Comparison of ENCODE assay signal across 16 cellular contexts in the genomic region with DNA sequence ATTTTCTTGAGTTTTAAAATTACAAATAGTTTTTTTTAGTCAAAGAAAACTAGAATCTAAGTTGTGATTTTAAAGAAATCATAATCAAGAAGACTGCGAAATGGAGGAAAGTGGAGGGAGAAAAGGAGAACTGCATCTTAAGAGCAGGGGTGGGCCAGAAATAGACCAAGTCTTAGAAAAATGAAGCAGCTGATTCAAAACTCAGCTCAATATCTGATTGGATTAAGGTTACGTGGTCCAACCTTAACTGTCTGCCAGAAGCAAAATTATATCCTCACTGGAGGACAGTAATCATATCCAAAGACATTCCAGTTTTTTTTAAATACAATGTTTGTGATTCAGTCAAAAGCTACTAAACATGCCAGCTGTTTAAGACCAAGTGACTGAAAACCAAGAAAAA. TPM values are rescaled to one million over a fixed set of nuclear protein-coding genes. Genes with fewer than 3 reads are reported as not detected.
DNase-seq lines count a peak whose midpoint lies in the region; ATAC-seq, FAIRE-seq and TF ChIP-seq lines count a peak whose summit lies in the region.
"Had no signal": no experiment of that assay in that cellular context is flagged by ENCODE, and none has a peak within 500 bp of the region (broad histone marks: within the 10 kb centered on the region; RNA-seq: fewer than 3 reads in every experiment).

No MANE protein-coding gene starts in this region.

- no peaks in the 10 kb centered on the region for H3K9me3 ChIP-seq in mucosa of descending colon
- H3K9me3 ChIP-seq: MG63, SJSA1 had no signal

- H3K4me1 ChIP-seq in ACC112 (ENCODE audit: control insufficient read depth, insufficient read depth, low read length, unreplicated experiment) (peaks cover 43% of the 10 kb centered on the region), mucosa of descending colon (ENCODE audit: low read depth) (peaks cover 4% of the 10 kb centered on the region)

- peak overlapping the region; percentile 36 for H3K27ac Mint-ChIP-seq in activated naive CD8-positive, alpha-beta T cell treated with anti-CD3 and anti-CD28 coated beads for 36 hours
- H3K27ac Mint-ChIP-seq: activated naive CD4-positive, alpha-beta T cell treated with anti-CD3 and anti-CD28 coated beads, Interleukin-2, amount 10 ng/mL, durations not matched to agents 7 days and 5 days had no signal

- H3K4me3 Mint-ChIP-seq in activated naive CD8-positive, alpha-beta T cell treated with anti-CD3 and anti-CD28 coated beads for 36 hours, result no peak overlapping the region
- H3K4me3 Mint-ChIP-seq: activated naive CD4-positive, alpha-beta T cell treated with anti-CD3 and anti-CD28 coated beads, Interleukin-2, amount 10 ng/mL, durations not matched to agents 7 days and 5 days had no signal

- no peaks in the 10 kb centered on the region for H3K27me3 Mint-ChIP-seq in activated naive CD8-positive, alpha-beta T cell treated with anti-CD3 and anti-CD28 coated beads for 36 hours
- H3K27me3 Mint-ChIP-seq: activated naive CD4-positive, alpha-beta T cell treated with anti-CD3 and anti-CD28 coated beads, Interleukin-2, amount 10 ng/mL, durations not matched to agents 7 days and 5 days had no signal

- H3K36me3 ChIP-seq in ACC112 (ENCODE audit: insufficient read depth, low read length), result no peaks in the 10 kb centered on the region; the same call in none of the 2 replicates
- H3K36me3 ChIP-seq in mucosa of descending colon (ENCODE audit: low read depth), result no peaks in the 10 kb centered on the region

- no peak overlapping the region for H3K4me3 ChIP-seq in ACC112 (ENCODE audit: low read depth, low read length)
- H3K4me3 ChIP-seq in HL-60 (replicated peaks; ENCODE audit: insufficient read depth, low read length), result no peak overlapping the region
- H3K4me3 ChIP-seq in mucosa of descending colon, result no peak overlapping the region
- H3K4me3 ChIP-seq: MG63, SJSA1 had no signal

- no peaks in the 10 kb centered on the region for H3K9me3 Mint-ChIP-seq in activated naive CD8-positive, alpha-beta T cell treated with anti-CD3 and anti-CD28 coated beads for 36 hours
- H3K9me3 Mint-ChIP-seq: activated naive CD4-positive, alpha-beta T cell treated with anti-CD3 and anti-CD28 coated beads, Interleukin-2, amount 10 ng/mL, durations not matched to agents 7 days and 5 days had no signal

- no peak for ATAC-seq in GM18907 (IDR thresholded peaks at IDR 0.05; ENCODE audit: unreplicated experiment)
- no peak for ATAC-seq in mucosa of descending colon

- DNase-seq in HL-60 (ENCODE audit: low read depth in 1 of 2, low spot score in 1 of 2) (no peak), mucosa of descending colon (no peak), D721Med (ENCODE audit: insufficient read length, low spot score) (no peak)
- no peak for DNase-seq in activated naive CD8-positive, alpha-beta T cell treated with anti-CD3 and anti-CD28 coated beads for 36 hours
- no peak for DNase-seq in stimulated activated CD4-positive, alpha-beta T cell treated with anti-CD3 and anti-CD28 coated beads, Interleukin-2, amount 100 ng/mL, for 24 hours
- DNase-seq: activated CD4-positive, alpha-beta T cell treated with anti-CD3 and anti-CD28 coated beads, Interleukin-2, amount 50 U/mL, for 1 hour; activated naive CD4-positive, alpha-beta T cell treated with anti-CD3 and anti-CD28 coated beads, Interleukin-2, amount 10 ng/mL, durations not matched to agents 7 days and 5 days; GDM1; left cardiac atrium; MG63; NCI-H345; nucleus accumbens had no signal

- TF ChIP-seq CTCF in HL-60 (IDR thresholded peaks at IDR 0.05; ENCODE audit: insufficient read depth, low read length) (no peak), mucosa of descending colon (IDR thresholded peaks at IDR 0.05) (no peak), D721Med (IDR thresholded peaks at IDR 0.05; ENCODE audit: insufficient read depth, missing control alignments) (no peak)

- intact Hi-C loops in mucosa of descending colon (cut with DNase I, micrococcal nuclease), result no loop called here

- H3K27ac ChIP-seq in ACC112 (ENCODE audit: low read depth, low read length) (peak overlapping the region; percentile 86), HL-60 (replicated peaks) (peak overlapping the region; percentile 86)
- H3K27ac ChIP-seq: SJSA1 had no signal

- H2AFZ ChIP-seq in ACC112 (ENCODE audit: low read length, unreplicated experiment), result no peak overlapping the region

- H3K4me1 Mint-ChIP-seq in activated naive CD8-positive, alpha-beta T cell treated with anti-CD3 and anti-CD28 coated beads for 36 hours, result peaks cover 82% of the 10 kb centered on the region

- H3K79me2 ChIP-seq in ACC112 (ENCODE audit: control insufficient read depth, insufficient read depth, low read length, unreplicated experiment), result peaks cover 97% of the 10 kb centered on the region

- H3K27me3 ChIP-seq in ACC112 (ENCODE audit: insufficient read depth, low read length) (no peaks in the 10 kb centered on the region), HL-60 (ENCODE audit: insufficient read depth, poor library complexity, severe bottlenecking) (no peaks in the 10 kb centered on the region)
- H3K27me3 ChIP-seq: MG63, SJSA1 had no signal

- FAIRE-seq in islet of Langerhans (lab: Jason Lieb, UNC), result peak; percentile 9
- FAIRE-seq in D721Med (lab: Jason Lieb, UNC), result no peak

- H3K36me3 Mint-ChIP-seq in activated naive CD8-positive, alpha-beta T cell treated with anti-CD3 and anti-CD28 coated beads for 36 hours, result peaks cover 34% of the 10 kb centered on the region

RNA-seq across cellular contexts. Expression of gene CHSY1, which starts 41.4 kb away (rescaled TPM):
- 10 to 100 TPM; 35.5 to 37.0 TPM for total RNA-seq in activated naive CD8-positive, alpha-beta T cell treated with anti-CD3 and anti-CD28 coated beads for 36 hours
- 10 to 100 TPM in 2 of 3 donors, 1 to 10 TPM in 1; 7.7 to 15.5 (median 12.6) TPM for total RNA-seq in mucosa of descending colon
